In genomic region chr9:82456621-82457020, GRCh38 we compare ENCODE assay signal across 17 cellular contexts.
DNase-seq lines count a peak whose midpoint lies in the region; TF ChIP-seq lines count a peak whose summit lies in the region.
"Had no signal": no experiment of that assay in that cellular context is flagged by ENCODE, and none has a peak within 500 bp of the region (broad histone marks: within the 10 kb centered on the region; RNA-seq: fewer than 3 reads in every experiment).

No MANE protein-coding gene starts in this region.

- peaks cover 2 to 21% (median 9%) of the 10 kb centered on the region in 8 donors for H3K9me3 Mint-ChIP-seq in CD4-positive, alpha-beta memory T cell

- H3K27me3 Mint-ChIP-seq in CD4-positive, alpha-beta memory T cell = no peaks in the 10 kb centered on the region
- H3K27me3 Mint-ChIP-seq: activated naive CD8-positive, alpha-beta T cell had no signal

- intact Hi-C loops in CD4-positive, alpha-beta memory T cell (cut with micrococcal nuclease) = no loop called here

- TF ChIP-seq CTCF in AG09309 (IDR thresholded peaks at IDR 0.05; ENCODE audit: control insufficient read depth, insufficient read depth, low read depth, low read length, missing control alignments) (no peak), GM10248 (IDR thresholded peaks at IDR 0.05; ENCODE audit: control extremely low read depth, extremely low read depth, low read depth, missing control alignments) (no peak)

- no peak overlapping the region for H3K4me3 Mint-ChIP-seq in CD4-positive, alpha-beta memory T cell
- H3K4me3 Mint-ChIP-seq: activated naive CD8-positive, alpha-beta T cell had no signal

- H3K4me1 ChIP-seq in CD4-positive, alpha-beta memory T cell (ENCODE audit: insufficient read depth, low read length) = no peaks in the 10 kb centered on the region
- H3K4me1 ChIP-seq: BE2C, psoas muscle had no signal

- H3K27ac ChIP-seq in CD4-positive, alpha-beta memory T cell (ENCODE audit: low read depth, low read length) = no peak overlapping the region
- H3K27ac ChIP-seq: HL-60, psoas muscle had no signal

- DNase-seq in AG09309 (ENCODE audit: low read depth) = peak; percentile 21
- peak; percentile 4 for DNase-seq in HPDE6-E6E7 (ENCODE audit: extremely low spot score)
- peak; percentile 7 for DNase-seq in amniotic stem cell (lab: John Stamatoyannopoulos, UW)
- peak; percentile 62 for DNase-seq in iris pigment epithelial cell (ENCODE audit: low read depth)
- DNase-seq in stimulated activated naive CD4-positive, alpha-beta T cell (lab: John Stamatoyannopoulos, UW) = no peak
- DNase-seq in retina = no peak
- no peak for DNase-seq in GM10248 (ENCODE audit: extremely low spot score)
- no peak for DNase-seq in CD4-positive, alpha-beta memory T cell
- DNase-seq: activated CD4-positive, CD25-positive, alpha-beta regulatory T cell treated with anti-CD3 and anti-CD28 coated beads, Interleukin-2, amount 50 U/mL, for 72 hours; BE2C; NCI-H2107; psoas muscle; stimulated activated CD4-positive, alpha-beta T cell treated with anti-CD3 and anti-CD28 coated beads, Interleukin-1b, Interleukin-23, amount 100 ng/mL, for 48 hours; stimulated activated CD8-positive, alpha-beta memory T cell treated with anti-CD3 and anti-CD28 coated beads, Interleukin-4, amount 100 ng/mL, for 48 hours; trophoblast cell had no signal

- no peaks in the 10 kb centered on the region for H3K36me3 Mint-ChIP-seq in CD4-positive, alpha-beta memory T cell
- H3K36me3 Mint-ChIP-seq: activated naive CD8-positive, alpha-beta T cell had no signal

- no peaks in the 10 kb centered on the region for H3K36me3 ChIP-seq in CD4-positive, alpha-beta memory T cell (ENCODE audit: insufficient read depth, low read length)
- H3K36me3 ChIP-seq: BE2C had no signal

- no peaks in the 10 kb centered on the region for H3K4me1 Mint-ChIP-seq in CD4-positive, alpha-beta memory T cell

- CTCF ChIA-PET in GM10248 (lab: Yijun Ruan, JAX) = no interaction called here
- CTCF ChIA-PET in CD4-positive, alpha-beta memory T cell (lab: Charles Lee; ENCODE audit: partially characterized antibody) = no interaction called here

- H3K27me3 ChIP-seq in CD4-positive, alpha-beta memory T cell (ENCODE audit: insufficient read depth, low read length) = no peaks in the 10 kb centered on the region
- H3K27me3 ChIP-seq: BE2C had no signal

- no peaks in the 10 kb centered on the region for H3K9me3 ChIP-seq in CD4-positive, alpha-beta memory T cell (ENCODE audit: control insufficient read depth in 1 of 2, low read length in 2 of 2)
- H3K9me3 ChIP-seq: BE2C, psoas muscle had no signal

- POLR2A ChIA-PET in GM10248 (lab: Yijun Ruan, JAX) = no interaction called here
- POLR2A ChIA-PET in CD4-positive, alpha-beta memory T cell (lab: Charles Lee; ENCODE audit: partially characterized antibody) = no interaction called here

- H3K4me3 ChIP-seq in AG09309 (ENCODE audit: control insufficient read depth, low read depth, low read length) = no peak overlapping the region
- no peak overlapping the region for H3K4me3 ChIP-seq in CD4-positive, alpha-beta memory T cell (ENCODE audit: low read length in 2 of 2)
- H3K4me3 ChIP-seq: psoas muscle had no signal

- H3K27ac Mint-ChIP-seq in CD4-positive, alpha-beta memory T cell = no peak overlapping the region
- H3K27ac Mint-ChIP-seq: activated naive CD8-positive, alpha-beta T cell had no signal

Comparison
In these comparisons a context has a peak if more than half of its experiments do, and no peak if none do; other contexts are left out.
1. DNase-seq: peak in AG09309 (single experiment), HPDE6-E6E7 (single experiment), amniotic stem cell (single experiment) and iris pigment epithelial cell (single experiment); none in stimulated activated naive CD4-positive, alpha-beta T cell (0 of 6), retina (single experiment), GM10248 (single experiment) and CD4-positive, alpha-beta memory T cell (0 of 5).